12 cellular contexts compared by ENCODE assay signal in the genomic region with DNA sequence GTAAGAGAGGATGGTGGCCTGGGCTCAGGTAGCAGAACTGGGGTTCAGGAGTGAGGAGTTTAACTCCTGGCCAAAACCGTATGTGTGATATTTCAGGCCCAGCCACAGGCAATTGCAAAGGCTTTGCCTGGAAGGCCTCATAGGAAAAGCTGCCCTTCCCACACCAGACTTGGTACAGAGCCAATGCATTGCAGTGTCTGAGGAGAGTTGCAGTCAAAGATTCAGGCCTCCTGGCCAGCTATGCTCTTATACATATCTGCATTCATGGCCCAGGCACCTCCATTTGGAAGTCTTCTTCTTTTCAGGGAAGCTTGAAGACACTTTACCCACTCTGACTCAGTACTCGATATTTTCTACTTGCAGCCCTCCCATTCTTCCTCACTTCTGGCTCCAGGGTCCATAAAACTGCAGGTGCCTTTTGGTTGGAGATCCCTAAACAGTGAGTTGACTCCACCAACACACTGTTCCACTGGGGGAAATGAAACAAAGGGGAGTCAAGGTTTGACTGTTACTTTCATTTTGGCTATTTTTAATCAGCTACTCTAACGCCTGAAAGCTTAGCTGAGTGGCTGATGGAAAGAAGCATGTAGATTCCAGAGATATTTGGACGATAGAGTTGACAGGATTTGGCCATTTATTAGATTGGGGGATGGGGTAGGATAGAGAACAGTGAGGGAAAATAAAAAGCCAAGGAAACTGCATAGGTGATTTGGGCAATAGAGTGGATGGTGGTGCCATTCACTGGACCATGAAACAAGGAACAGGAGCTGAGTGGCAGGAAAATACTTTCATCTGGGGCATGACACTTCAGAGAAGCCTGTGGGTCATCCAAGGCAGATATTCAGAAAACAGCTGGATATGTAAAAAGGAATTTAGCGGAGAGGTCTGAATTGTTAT. TPM values are rescaled to one million over a fixed set of nuclear protein-coding genes. Genes with fewer than 3 reads are reported as not detected.
DNase-seq lines count a peak whose midpoint lies in the region; ATAC-seq, FAIRE-seq and TF ChIP-seq lines count a peak whose summit lies in the region.
"Had no signal": no experiment of that assay in that cellular context is flagged by ENCODE, and none has a peak within 500 bp of the region (broad histone marks: within the 10 kb centered on the region; RNA-seq: fewer than 3 reads in every experiment).

No MANE protein-coding gene starts in this region.

- no peaks in the 10 kb centered on the region for H3K27me3 ChIP-seq in endothelial cell of umbilical vein (ENCODE audit: control insufficient read depth in 2 of 2, insufficient read depth in 2 of 2, low read length in 2 of 2)
- H3K27me3 ChIP-seq: brain microvascular endothelial cell had no signal

- H3K4me3 ChIP-seq in endothelial cell of umbilical vein (replicated peaks in 1 of 3; ENCODE audit: insufficient read depth in 1 of 3, low read depth in 1 of 3, low read length in 3 of 3), result no peak overlapping the region
- H3K4me3 ChIP-seq: SK-N-MC had no signal

- H3K4me2 ChIP-seq in endothelial cell of umbilical vein (ENCODE audit: insufficient read depth, low read length), result no peak overlapping the region

- POLR2A ChIA-PET in endothelial cell of umbilical vein (lab: Charles Lee), result no interaction called here

- no TSS peak for BruUV-seq in endothelial cell of umbilical vein (replicated peaks; lab: Mats Ljungman, UMichigan)

- ATAC-seq in GM19372 (IDR thresholded peaks at IDR 0.05; ENCODE audit: low read depth, unreplicated experiment) (peak; percentile 90), HG03045 (IDR thresholded peaks at IDR 0.05; ENCODE audit: unreplicated experiment) (peak; percentile 83)
- ATAC-seq in activated naive CD8-positive, alpha-beta T cell treated with anti-CD3 and anti-CD28 coated beads, Interleukin-2, amount 50 U/mL, for 24 hours, result no peak

- no peak overlapping the region for H3K4me3 Mint-ChIP-seq in activated naive CD8-positive, alpha-beta T cell treated with anti-CD3 and anti-CD28 coated beads, Interleukin-2, amount 50 U/mL, for 24 hours

- dilution Hi-C loops in endothelial cell of umbilical vein (cut with MboI; ENCODE audit: extremely low pct_ligation_motif_present, low sequenced_read_pairs), result no loop called here

- no peaks in the 10 kb centered on the region for H4K20me1 ChIP-seq in endothelial cell of umbilical vein (replicated peaks; ENCODE audit: control insufficient read depth, extremely low read depth, insufficient read depth, low read length)

- H3K27me3 Mint-ChIP-seq in activated naive CD8-positive, alpha-beta T cell treated with anti-CD3 and anti-CD28 coated beads, Interleukin-2, amount 50 U/mL, for 24 hours, result peaks cover 16% of the 10 kb centered on the region

- H2AFZ ChIP-seq in endothelial cell of umbilical vein (ENCODE audit: low read depth, low read length), result peak overlapping the region; percentile 27

- no peaks in the 10 kb centered on the region for H3K36me3 ChIP-seq in endothelial cell of umbilical vein (ENCODE audit: control insufficient read depth in 2 of 2, extremely low read depth in 1 of 2, insufficient read depth in 2 of 2, low read length in 2 of 2)
- H3K36me3 ChIP-seq: brain microvascular endothelial cell had no signal

- no peak overlapping the region for H3K27ac ChIP-seq in endothelial cell of umbilical vein (ENCODE audit: insufficient read depth, low read depth, low read length)
- H3K27ac ChIP-seq: brain microvascular endothelial cell, C4-2B, SK-N-MC had no signal

- H3K27ac Mint-ChIP-seq in activated naive CD8-positive, alpha-beta T cell treated with anti-CD3 and anti-CD28 coated beads, Interleukin-2, amount 50 U/mL, for 24 hours, result no peak overlapping the region

- CTCF ChIA-PET in endothelial cell of umbilical vein (lab: Charles Lee), result interaction anchor here (0.9 to 4.6 kb wide), 4 partner anchors 10 to 131 kb away, joined by 4 to 25 read pairs (median 10); no protein-coding TSS in a partner anchor

- H3K79me2 ChIP-seq in endothelial cell of umbilical vein (ENCODE audit: control insufficient read depth, insufficient read depth, low read length), result no peaks in the 10 kb centered on the region

- H3K9me3 ChIP-seq in endothelial cell of umbilical vein (replicated peaks; ENCODE audit: control insufficient read depth, insufficient read depth, low read length), result no peaks in the 10 kb centered on the region

- intact Hi-C loops in endothelial cell of umbilical vein (cut with micrococcal nuclease), result no loop called here

- no peak for TF ChIP-seq POLR2A in endothelial cell of umbilical vein (IDR thresholded peaks at IDR 0.05; ENCODE audit: low read depth, low read length)

- no peak for FAIRE-seq in endothelial cell of umbilical vein (lab: Jason Lieb, UNC)

- DNase-seq in AG20443 (ENCODE audit: low spot score) (peak; percentile 62), endothelial cell of umbilical vein (ENCODE audit: low read depth, low spot score) (peak; percentile 63), NCI-H187 (lab: John Stamatoyannopoulos, UW) (no peak), NCI-H2081 (lab: John Stamatoyannopoulos, UW) (no peak), NCI-H2227 treated with DMSO at 0.1 percent for 48 hours (lab: John Stamatoyannopoulos, UW) (no peak)
- DNase-seq in activated naive CD8-positive, alpha-beta T cell treated with anti-CD3 and anti-CD28 coated beads, Interleukin-2, amount 50 U/mL, for 24 hours, result no peak
- DNase-seq: brain microvascular endothelial cell had no signal

- H3K9ac ChIP-seq in endothelial cell of umbilical vein (replicated peaks; ENCODE audit: extremely low read depth, insufficient read depth, low read length), result no peak overlapping the region

- TF ChIP-seq CTCF in endothelial cell of umbilical vein (IDR thresholded peaks at IDR 0.05; ENCODE audit: extremely low read depth in 1 of 2, insufficient read depth in 1 of 2, low read depth in 1 of 2, low read length in 2 of 2), result no peak

- no peaks in the 10 kb centered on the region for H3K9me1 ChIP-seq in endothelial cell of umbilical vein (replicated peaks; ENCODE audit: control insufficient read depth, extremely low read depth, insufficient read depth, low read length)

- H3K36me3 Mint-ChIP-seq in activated naive CD8-positive, alpha-beta T cell treated with anti-CD3 and anti-CD28 coated beads, Interleukin-2, amount 50 U/mL, for 24 hours (ENCODE audit: low read depth), result no peaks in the 10 kb centered on the region

- H3K9me3 Mint-ChIP-seq in activated naive CD8-positive, alpha-beta T cell treated with anti-CD3 and anti-CD28 coated beads, Interleukin-2, amount 50 U/mL, for 24 hours, result no peaks in the 10 kb centered on the region

- peaks cover 15% of the 10 kb centered on the region for H3K4me1 ChIP-seq in endothelial cell of umbilical vein (ENCODE audit: control insufficient read depth, extremely low read depth, insufficient read depth, low read length)

- no peaks in the 10 kb centered on the region for H3K4me1 Mint-ChIP-seq in activated naive CD8-positive, alpha-beta T cell treated with anti-CD3 and anti-CD28 coated beads, Interleukin-2, amount 50 U/mL, for 24 hours

TF ChIP-seq in endothelial cell of umbilical vein, 7 proteins besides CTCF, POLR2A, EP300 and RAD21:
- TF ChIP-seq GATA2 (IDR thresholded peaks at IDR 0.05; ENCODE audit: insufficient read depth, insufficient read length, low read depth, low read length), result no peak
- TF ChIP-seq MYC (IDR thresholded peaks at IDR 0.05; ENCODE audit: low read depth, low read length), result no peak
- TF ChIP-seq, protein P1, sequence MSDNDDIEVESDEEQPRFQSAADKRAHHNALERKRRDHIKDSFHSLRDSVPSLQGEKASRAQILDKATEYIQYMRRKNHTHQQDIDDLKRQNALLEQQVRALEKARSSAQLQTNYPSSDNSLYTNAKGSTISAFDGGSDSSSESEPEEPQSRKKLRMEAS (IDR thresholded peaks at IDR 0.05; ENCODE audit: insufficient read depth, insufficient read length), result no peak
- TF ChIP-seq FOS (IDR thresholded peaks at IDR 0.05; ENCODE audit: borderline replicate concordance, insufficient read depth, low read length), result no peak
- TF ChIP-seq JUN (IDR thresholded peaks at IDR 0.05; ENCODE audit: borderline replicate concordance, insufficient read depth, insufficient read length, low read depth), result no peak
- no peak for TF ChIP-seq POLR2AphosphoS5 (IDR thresholded peaks at IDR 0.05; ENCODE audit: insufficient read depth, low read depth, low read length)
- no peak for TF ChIP-seq EZH2 (IDR thresholded peaks at IDR 0.05; ENCODE audit: borderline replicate concordance, low read depth, low read length, severe bottlenecking)

RNA-seq across cellular contexts. Expression of a gene that starts 30.6 kb away (rescaled TPM):
- total RNA-seq in endothelial cell of umbilical vein, result 8.5 and 13.8 TPM in 2 replicates
- polyA plus RNA-seq in endothelial cell of umbilical vein, result 6.0 and 8.7 TPM in 2 replicates
- 4.5 and 5.9 TPM in 2 replicates for polyA plus RNA-seq in endothelial cell of umbilical vein (2011; cell fraction: cytosol; rRNA removed)
- 6.8 and 7.6 TPM in 2 replicates for polyA plus RNA-seq in endothelial cell of umbilical vein (2011; cell fraction: nucleus; rRNA removed)
- 2.5 and 3.1 TPM in 2 replicates for polyA plus RNA-seq in endothelial cell of umbilical vein (2012)
- polyA minus RNA-seq in endothelial cell of umbilical vein, result 2.8 and 6.6 TPM in 2 replicates
- polyA minus RNA-seq in endothelial cell of umbilical vein (2011; cell fraction: cytosol; rRNA and poly(A)+ RNA removed), result not detected
- 5.2 and 6.1 TPM in 2 replicates for polyA minus RNA-seq in endothelial cell of umbilical vein (2011; cell fraction: nucleus; rRNA and poly(A)+ RNA removed)
- total RNA-seq: HT1080 had no signal

Comparison
In these comparisons a context has a peak if more than half of its experiments do, and no peak if none do; other contexts are left out.
1. DNase-seq: peak in AG20443 (single experiment) and endothelial cell of umbilical vein (single experiment); none in activated naive CD8-positive, alpha-beta T cell treated with anti-CD3 and anti-CD28 coated beads, Interleukin-2, amount 50 U/mL, for 24 hours (single experiment), NCI-H187 (0 of 2), NCI-H2081 (0 of 2) and NCI-H2227 treated with DMSO at 0.1 percent for 48 hours (single experiment).